Comparison of ENCODE assay signal across 2 cellular contexts in the genomic region with DNA sequence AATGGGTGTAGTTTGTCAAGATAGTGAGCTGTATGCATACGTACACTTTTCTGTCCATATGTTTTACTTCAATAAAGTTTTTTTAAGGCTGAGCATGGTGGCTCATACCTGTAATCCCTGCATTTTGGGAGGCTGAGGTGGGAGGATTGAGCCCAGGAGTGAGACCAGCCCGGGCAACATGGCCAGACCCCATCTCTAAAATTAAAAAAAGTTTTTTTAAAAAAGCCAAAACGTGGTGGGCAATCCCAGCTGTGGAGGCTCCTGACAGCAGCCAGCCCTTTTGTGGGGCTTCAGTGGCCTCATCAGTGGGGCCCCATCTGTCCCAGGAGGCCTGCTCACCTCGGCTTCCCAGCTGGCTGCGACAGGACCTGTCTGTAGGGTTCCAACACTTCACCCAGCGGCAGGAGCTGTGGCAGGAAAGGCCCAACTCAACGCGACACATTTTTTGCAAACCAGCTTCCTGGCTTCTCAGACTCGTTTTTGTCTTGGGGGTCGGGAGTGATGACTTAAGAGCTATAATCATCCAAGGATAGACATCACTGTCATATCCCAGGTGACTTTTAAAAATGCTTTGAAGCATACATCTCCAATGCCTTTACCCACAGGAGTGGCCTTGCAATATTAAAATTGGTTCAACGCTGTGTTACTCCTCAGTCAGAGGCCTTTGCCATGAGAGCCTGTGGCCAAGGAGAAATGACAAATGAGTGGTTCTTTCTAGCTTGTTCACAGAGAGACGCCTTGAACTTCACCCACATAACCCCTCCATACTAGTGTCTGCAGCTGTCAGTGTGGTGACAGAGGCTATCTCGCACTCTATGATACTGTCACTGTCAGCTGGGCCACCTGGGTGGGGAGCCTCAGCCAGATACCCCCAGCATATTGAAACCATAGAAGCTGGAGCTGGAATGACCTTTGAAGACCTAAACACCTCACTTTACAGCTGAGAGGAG.
TF ChIP-seq lines count a peak whose summit lies in the region.

No MANE protein-coding gene starts in this region.

TF ChIP-seq in SK-N-SH treated with all-trans-retinoic acid at 6 μM for 48 hours, 23 proteins besides CTCF, POLR2A, EP300 and RAD21:
- TF ChIP-seq, protein P1, sequence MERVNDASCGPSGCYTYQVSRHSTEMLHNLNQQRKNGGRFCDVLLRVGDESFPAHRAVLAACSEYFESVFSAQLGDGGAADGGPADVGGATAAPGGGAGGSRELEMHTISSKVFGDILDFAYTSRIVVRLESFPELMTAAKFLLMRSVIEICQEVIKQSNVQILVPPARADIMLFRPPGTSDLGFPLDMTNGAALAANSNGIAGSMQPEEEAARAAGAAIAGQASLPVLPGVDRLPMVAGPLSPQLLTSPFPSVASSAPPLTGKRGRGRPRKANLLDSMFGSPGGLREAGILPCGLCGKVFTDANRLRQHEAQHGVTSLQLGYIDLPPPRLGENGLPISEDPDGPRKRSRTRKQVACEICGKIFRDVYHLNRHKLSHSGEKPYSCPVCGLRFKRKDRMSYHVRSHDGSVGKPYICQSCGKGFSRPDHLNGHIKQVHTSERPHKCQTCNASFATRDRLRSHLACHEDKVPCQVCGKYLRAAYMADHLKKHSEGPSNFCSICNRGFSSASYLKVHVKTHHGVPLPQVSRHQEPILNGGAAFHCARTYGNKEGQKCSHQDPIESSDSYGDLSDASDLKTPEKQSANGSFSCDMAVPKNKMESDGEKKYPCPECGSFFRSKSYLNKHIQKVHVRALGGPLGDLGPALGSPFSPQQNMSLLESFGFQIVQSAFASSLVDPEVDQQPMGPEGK (CRISPR knock-in tag; IDR thresholded peaks at IDR 0.05; ENCODE audit: borderline replicate concordance), result no peak
- TF ChIP-seq, protein P2, sequence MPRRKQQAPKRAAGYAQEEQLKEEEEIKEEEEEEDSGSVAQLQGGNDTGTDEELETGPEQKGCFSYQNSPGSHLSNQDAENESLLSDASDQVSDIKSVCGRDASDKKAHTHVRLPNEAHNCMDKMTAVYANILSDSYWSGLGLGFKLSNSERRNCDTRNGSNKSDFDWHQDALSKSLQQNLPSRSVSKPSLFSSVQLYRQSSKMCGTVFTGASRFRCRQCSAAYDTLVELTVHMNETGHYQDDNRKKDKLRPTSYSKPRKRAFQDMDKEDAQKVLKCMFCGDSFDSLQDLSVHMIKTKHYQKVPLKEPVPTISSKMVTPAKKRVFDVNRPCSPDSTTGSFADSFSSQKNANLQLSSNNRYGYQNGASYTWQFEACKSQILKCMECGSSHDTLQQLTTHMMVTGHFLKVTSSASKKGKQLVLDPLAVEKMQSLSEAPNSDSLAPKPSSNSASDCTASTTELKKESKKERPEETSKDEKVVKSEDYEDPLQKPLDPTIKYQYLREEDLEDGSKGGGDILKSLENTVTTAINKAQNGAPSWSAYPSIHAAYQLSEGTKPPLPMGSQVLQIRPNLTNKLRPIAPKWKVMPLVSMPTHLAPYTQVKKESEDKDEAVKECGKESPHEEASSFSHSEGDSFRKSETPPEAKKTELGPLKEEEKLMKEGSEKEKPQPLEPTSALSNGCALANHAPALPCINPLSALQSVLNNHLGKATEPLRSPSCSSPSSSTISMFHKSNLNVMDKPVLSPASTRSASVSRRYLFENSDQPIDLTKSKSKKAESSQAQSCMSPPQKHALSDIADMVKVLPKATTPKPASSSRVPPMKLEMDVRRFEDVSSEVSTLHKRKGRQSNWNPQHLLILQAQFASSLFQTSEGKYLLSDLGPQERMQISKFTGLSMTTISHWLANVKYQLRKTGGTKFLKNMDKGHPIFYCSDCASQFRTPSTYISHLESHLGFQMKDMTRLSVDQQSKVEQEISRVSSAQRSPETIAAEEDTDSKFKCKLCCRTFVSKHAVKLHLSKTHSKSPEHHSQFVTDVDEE (CRISPR knock-in tag; IDR thresholded peaks at IDR 0.05), result no peak
- TF ChIP-seq ESRRG (CRISPR knock-in tag; IDR thresholded peaks at IDR 0.05) (no peak), CSDC2 (CRISPR knock-in tag; IDR thresholded peaks at IDR 0.05) (no peak), TCF4 (CRISPR knock-in tag; IDR thresholded peaks at IDR 0.05; ENCODE audit: borderline replicate concordance) (no peak), ZNF8 (CRISPR knock-in tag; IDR thresholded peaks at IDR 0.05) (no peak), GLIS3 (CRISPR knock-in tag; IDR thresholded peaks at IDR 0.05) (no peak), TOX (CRISPR knock-in tag; IDR thresholded peaks at IDR 0.05; ENCODE audit: borderline replicate concordance) (no peak; the same call in 1 of the 2 replicates)
TF ChIP-seq in SK-N-SH treated with all-trans-retinoic acid at 6 μM for 48 hours: peak in this region for 0.

TF ChIP-seq in SK-N-SH, 30 proteins besides CTCF, POLR2A, EP300 and RAD21:
- TF ChIP-seq, protein P3, sequence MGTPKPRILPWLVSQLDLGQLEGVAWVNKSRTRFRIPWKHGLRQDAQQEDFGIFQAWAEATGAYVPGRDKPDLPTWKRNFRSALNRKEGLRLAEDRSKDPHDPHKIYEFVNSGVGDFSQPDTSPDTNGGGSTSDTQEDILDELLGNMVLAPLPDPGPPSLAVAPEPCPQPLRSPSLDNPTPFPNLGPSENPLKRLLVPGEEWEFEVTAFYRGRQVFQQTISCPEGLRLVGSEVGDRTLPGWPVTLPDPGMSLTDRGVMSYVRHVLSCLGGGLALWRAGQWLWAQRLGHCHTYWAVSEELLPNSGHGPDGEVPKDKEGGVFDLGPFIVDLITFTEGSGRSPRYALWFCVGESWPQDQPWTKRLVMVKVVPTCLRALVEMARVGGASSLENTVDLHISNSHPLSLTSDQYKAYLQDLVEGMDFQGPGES (IDR thresholded peaks at IDR 0.05; ENCODE audit: low read depth, low read length), result no peak
- TF ChIP-seq MEF2A (IDR thresholded peaks at IDR 0.05; ENCODE audit: borderline replicate concordance, low read depth) (no peak), FOXM1 (IDR thresholded peaks at IDR 0.05; ENCODE audit: low read depth) (no peak), FOXJ3 (CRISPR knock-in tag; IDR thresholded peaks at IDR 0.05) (no peak), NRF1 (IDR thresholded peaks at IDR 0.05; ENCODE audit: low read depth, low read length) (no peak), TCF12 (IDR thresholded peaks at IDR 0.05) (no peak), GATA2 (CRISPR knock-in tag; IDR thresholded peaks at IDR 0.05) (no peak), TEAD4 (IDR thresholded peaks at IDR 0.05; ENCODE audit: borderline replicate concordance, insufficient read depth) (no peak), ELF1 (IDR thresholded peaks at IDR 0.05) (no peak), JUND (IDR thresholded peaks at IDR 0.05) (no peak; the same call in 1 of the 2 replicates), TAF1 (IDR thresholded peaks at IDR 0.05; ENCODE audit: borderline replicate concordance, low read depth, low read length) (no peak)
- TF ChIP-seq, protein P4, sequence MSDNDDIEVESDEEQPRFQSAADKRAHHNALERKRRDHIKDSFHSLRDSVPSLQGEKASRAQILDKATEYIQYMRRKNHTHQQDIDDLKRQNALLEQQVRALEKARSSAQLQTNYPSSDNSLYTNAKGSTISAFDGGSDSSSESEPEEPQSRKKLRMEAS (IDR thresholded peaks at IDR 0.05; ENCODE audit: low read depth), result no peak
- TF ChIP-seq, protein P5, sequence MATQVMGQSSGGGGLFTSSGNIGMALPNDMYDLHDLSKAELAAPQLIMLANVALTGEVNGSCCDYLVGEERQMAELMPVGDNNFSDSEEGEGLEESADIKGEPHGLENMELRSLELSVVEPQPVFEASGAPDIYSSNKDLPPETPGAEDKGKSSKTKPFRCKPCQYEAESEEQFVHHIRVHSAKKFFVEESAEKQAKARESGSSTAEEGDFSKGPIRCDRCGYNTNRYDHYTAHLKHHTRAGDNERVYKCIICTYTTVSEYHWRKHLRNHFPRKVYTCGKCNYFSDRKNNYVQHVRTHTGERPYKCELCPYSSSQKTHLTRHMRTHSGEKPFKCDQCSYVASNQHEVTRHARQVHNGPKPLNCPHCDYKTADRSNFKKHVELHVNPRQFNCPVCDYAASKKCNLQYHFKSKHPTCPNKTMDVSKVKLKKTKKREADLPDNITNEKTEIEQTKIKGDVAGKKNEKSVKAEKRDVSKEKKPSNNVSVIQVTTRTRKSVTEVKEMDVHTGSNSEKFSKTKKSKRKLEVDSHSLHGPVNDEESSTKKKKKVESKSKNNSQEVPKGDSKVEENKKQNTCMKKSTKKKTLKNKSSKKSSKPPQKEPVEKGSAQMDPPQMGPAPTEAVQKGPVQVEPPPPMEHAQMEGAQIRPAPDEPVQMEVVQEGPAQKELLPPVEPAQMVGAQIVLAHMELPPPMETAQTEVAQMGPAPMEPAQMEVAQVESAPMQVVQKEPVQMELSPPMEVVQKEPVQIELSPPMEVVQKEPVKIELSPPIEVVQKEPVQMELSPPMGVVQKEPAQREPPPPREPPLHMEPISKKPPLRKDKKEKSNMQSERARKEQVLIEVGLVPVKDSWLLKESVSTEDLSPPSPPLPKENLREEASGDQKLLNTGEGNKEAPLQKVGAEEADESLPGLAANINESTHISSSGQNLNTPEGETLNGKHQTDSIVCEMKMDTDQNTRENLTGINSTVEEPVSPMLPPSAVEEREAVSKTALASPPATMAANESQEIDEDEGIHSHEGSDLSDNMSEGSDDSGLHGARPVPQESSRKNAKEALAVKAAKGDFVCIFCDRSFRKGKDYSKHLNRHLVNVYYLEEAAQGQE (IDR thresholded peaks at IDR 0.05; ENCODE audit: low read depth, low read length), result no peak
- TF ChIP-seq, protein P6, sequence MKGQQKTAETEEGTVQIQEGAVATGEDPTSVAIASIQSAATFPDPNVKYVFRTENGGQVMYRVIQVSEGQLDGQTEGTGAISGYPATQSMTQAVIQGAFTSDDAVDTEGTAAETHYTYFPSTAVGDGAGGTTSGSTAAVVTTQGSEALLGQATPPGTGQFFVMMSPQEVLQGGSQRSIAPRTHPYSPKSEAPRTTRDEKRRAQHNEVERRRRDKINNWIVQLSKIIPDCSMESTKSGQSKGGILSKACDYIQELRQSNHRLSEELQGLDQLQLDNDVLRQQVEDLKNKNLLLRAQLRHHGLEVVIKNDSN (IDR thresholded peaks at IDR 0.05; ENCODE audit: borderline replicate concordance, low read depth), result no peak
- TF ChIP-seq, protein P7, sequence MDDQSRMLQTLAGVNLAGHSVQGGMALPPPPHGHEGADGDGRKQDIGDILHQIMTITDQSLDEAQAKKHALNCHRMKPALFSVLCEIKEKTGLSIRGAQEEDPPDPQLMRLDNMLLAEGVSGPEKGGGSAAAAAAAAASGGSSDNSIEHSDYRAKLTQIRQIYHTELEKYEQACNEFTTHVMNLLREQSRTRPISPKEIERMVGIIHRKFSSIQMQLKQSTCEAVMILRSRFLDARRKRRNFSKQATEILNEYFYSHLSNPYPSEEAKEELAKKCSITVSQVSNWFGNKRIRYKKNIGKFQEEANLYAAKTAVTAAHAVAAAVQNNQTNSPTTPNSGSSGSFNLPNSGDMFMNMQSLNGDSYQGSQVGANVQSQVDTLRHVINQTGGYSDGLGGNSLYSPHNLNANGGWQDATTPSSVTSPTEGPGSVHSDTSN (IDR thresholded peaks at IDR 0.05), result no peak
- TF ChIP-seq, protein P8, sequence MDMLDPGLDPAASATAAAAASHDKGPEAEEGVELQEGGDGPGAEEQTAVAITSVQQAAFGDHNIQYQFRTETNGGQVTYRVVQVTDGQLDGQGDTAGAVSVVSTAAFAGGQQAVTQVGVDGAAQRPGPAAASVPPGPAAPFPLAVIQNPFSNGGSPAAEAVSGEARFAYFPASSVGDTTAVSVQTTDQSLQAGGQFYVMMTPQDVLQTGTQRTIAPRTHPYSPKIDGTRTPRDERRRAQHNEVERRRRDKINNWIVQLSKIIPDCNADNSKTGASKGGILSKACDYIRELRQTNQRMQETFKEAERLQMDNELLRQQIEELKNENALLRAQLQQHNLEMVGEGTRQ (IDR thresholded peaks at IDR 0.05; ENCODE audit: borderline replicate concordance, low read depth, low read length), result no peak
